ENCODE assay signal across 15 cellular contexts in genomic region chr22:30248484-30248883, GRCh38. TPM values are rescaled to one million over a fixed set of nuclear protein-coding genes. Genes with fewer than 3 reads are reported as not detected.
DNase-seq lines count a peak whose midpoint lies in the region; ATAC-seq and TF ChIP-seq lines count a peak whose summit lies in the region.
"Had no signal": no experiment of that assay in that cellular context is flagged by ENCODE, and none has a peak within 500 bp of the region (broad histone marks: within the 10 kb centered on the region; RNA-seq: fewer than 3 reads in every experiment).

No MANE protein-coding gene starts in this region.

- H3K4me3 Mint-ChIP-seq in CD4-positive, CD25-positive, alpha-beta regulatory T cell = peak overlapping the region in 1 of 4 donors; percentile 72
- peak overlapping the region; percentile 47 for H3K4me3 Mint-ChIP-seq in activated naive CD8-positive, alpha-beta T cell
- peak overlapping the region; percentile 39 for H3K4me3 Mint-ChIP-seq in natural killer cell treated with Interleukin-12 subunit alpha and Interleukin-12 subunit beta and Interleukin-15 and Interleukin-18, amount 100 ng/mL, for 72 hours

- H3K9me3 Mint-ChIP-seq in CD4-positive, CD25-positive, alpha-beta regulatory T cell = no peaks in the 10 kb centered on the region
- no peaks in the 10 kb centered on the region for H3K9me3 Mint-ChIP-seq in activated naive CD8-positive, alpha-beta T cell (ENCODE audit: low read depth)
- H3K9me3 Mint-ChIP-seq in natural killer cell treated with Interleukin-12 subunit alpha and Interleukin-12 subunit beta and Interleukin-15 and Interleukin-18, amount 100 ng/mL, for 72 hours = no peaks in the 10 kb centered on the region

- TF ChIP-seq POLR2A in upper lobe of left lung (IDR thresholded peaks at IDR 0.05) = no peak

- CTCF ChIA-PET in AG04450 (lab: Charles Lee) = interaction anchor here (0.5 to 1.2 kb wide), 2 partner anchors 9 to 140 kb away, joined by 3 read pairs; no protein-coding TSS in a partner anchor

- 68 to 77% methylated on average over 6 of the region's 6 CpGs for WGBS in upper lobe of left lung, 2 donors

- H3K27ac ChIP-seq in AG04450 (ENCODE audit: low read depth, low read length) (peak overlapping the region; percentile 21), upper lobe of left lung (peak overlapping the region in 1 of 4 donors; percentile 11)
- no peak overlapping the region for H3K27ac ChIP-seq in CD4-positive, CD25-positive, alpha-beta regulatory T cell (ENCODE audit: insufficient read depth, low read length, poor library complexity, severe bottlenecking)

- no peaks in the 10 kb centered on the region for H3K36me3 Mint-ChIP-seq in CD4-positive, CD25-positive, alpha-beta regulatory T cell
- H3K36me3 Mint-ChIP-seq in activated naive CD8-positive, alpha-beta T cell = peaks cover 3% of the 10 kb centered on the region
- no peaks in the 10 kb centered on the region for H3K36me3 Mint-ChIP-seq in natural killer cell treated with Interleukin-12 subunit alpha and Interleukin-12 subunit beta and Interleukin-15 and Interleukin-18, amount 100 ng/mL, for 72 hours

- H3K27me3 Mint-ChIP-seq in CD4-positive, CD25-positive, alpha-beta regulatory T cell = peaks cover 13% of the 10 kb centered on the region
- H3K27me3 Mint-ChIP-seq in activated naive CD8-positive, alpha-beta T cell = no peaks in the 10 kb centered on the region
- peaks cover 18 to 29% of the 10 kb centered on the region in 2 donors for H3K27me3 Mint-ChIP-seq in natural killer cell treated with Interleukin-12 subunit alpha and Interleukin-12 subunit beta and Interleukin-15 and Interleukin-18, amount 100 ng/mL, for 72 hours

- H3K27ac Mint-ChIP-seq in CD4-positive, CD25-positive, alpha-beta regulatory T cell = peak overlapping the region in 2 of 3 donors; percentile 33 to 80
- peak overlapping the region; percentile 76 for H3K27ac Mint-ChIP-seq in activated naive CD8-positive, alpha-beta T cell
- peak overlapping the region in 1 of 2 donors; percentile 40 for H3K27ac Mint-ChIP-seq in natural killer cell treated with Interleukin-12 subunit alpha and Interleukin-12 subunit beta and Interleukin-15 and Interleukin-18, amount 100 ng/mL, for 72 hours

- intact Hi-C loops in left ventricle myocardium superior (cut with micrococcal nuclease) = no loop called here

- peaks cover 11% of the 10 kb centered on the region; the same call in 1 of the 2 replicates for H3K9me3 ChIP-seq in AG04450 (ENCODE audit: control insufficient read depth, insufficient read depth, low read length)
- H3K9me3 ChIP-seq in CD4-positive, CD25-positive, alpha-beta regulatory T cell (ENCODE audit: control insufficient read depth in 2 of 2, low read length in 2 of 2) = no peaks in the 10 kb centered on the region
- no peaks in the 10 kb centered on the region for H3K9me3 ChIP-seq in upper lobe of left lung

- H3K4me3 ChIP-seq in AG04450 (ENCODE audit: low read depth, low read length) (no peak overlapping the region), upper lobe of left lung (no peak overlapping the region)
- H3K4me3 ChIP-seq in CD4-positive, CD25-positive, alpha-beta regulatory T cell (ENCODE audit: low read depth, low read length) = no peak overlapping the region

- no peak for ATAC-seq in CD4-positive, CD25-positive, alpha-beta regulatory T cell (ENCODE audit: low read depth in 2 of 2)
- ATAC-seq in natural killer cell treated with Interleukin-12 subunit alpha and Interleukin-12 subunit beta and Interleukin-15 and Interleukin-18, amount 100 ng/mL, for 72 hours = no peak
- ATAC-seq in GM19397 (IDR thresholded peaks at IDR 0.05; ENCODE audit: unreplicated experiment) (no peak), upper lobe of left lung (ENCODE audit: low FRiP score in 2 of 2) (no peak), left ventricle myocardium superior (no peak)
- ATAC-seq: activated CD4-positive, CD25-positive, alpha-beta regulatory T cell treated with anti-CD3 and anti-CD28 coated beads, Interleukin-2, amount 50 U/mL, for 24 hours had no signal

- H3K27me3 ChIP-seq in AG04450 (ENCODE audit: control insufficient read depth, insufficient read depth, low read length) (no peaks in the 10 kb centered on the region), upper lobe of left lung (peaks cover 0 to 11% (median 0%) of the 10 kb centered on the region in 4 donors)
- H3K27me3 ChIP-seq in CD4-positive, CD25-positive, alpha-beta regulatory T cell (ENCODE audit: control insufficient read depth, insufficient read depth, low read length) = no peaks in the 10 kb centered on the region

- peaks cover 25% of the 10 kb centered on the region for H3K4me1 ChIP-seq in CD4-positive, CD25-positive, alpha-beta regulatory T cell (ENCODE audit: control insufficient read depth, insufficient read depth, low read length, poor library complexity, severe bottlenecking)
- H3K4me1 ChIP-seq in upper lobe of left lung = peaks cover 27 to 52% (median 33%) of the 10 kb centered on the region in 4 donors

- TF ChIP-seq CTCF in AG04450 (IDR thresholded peaks at IDR 0.05; ENCODE audit: low read depth, low read length) (no peak), upper lobe of left lung (IDR thresholded peaks at IDR 0.05) (no peak)

- H3K36me3 ChIP-seq in CD4-positive, CD25-positive, alpha-beta regulatory T cell (ENCODE audit: control insufficient read depth, insufficient read depth, low read length) = no peaks in the 10 kb centered on the region
- H3K36me3 ChIP-seq in upper lobe of left lung = no peaks in the 10 kb centered on the region

- POLR2A ChIA-PET in AG04450 (lab: Yijun Ruan, JAX) = no interaction called here

- no peak for DNase-seq in AG04450 (ENCODE audit: low read depth, low spot score)
- no peak for DNase-seq in CD4-positive, CD25-positive, alpha-beta regulatory T cell
- no peak for DNase-seq in natural killer cell treated with Interleukin-12 subunit alpha and Interleukin-12 subunit beta and Interleukin-15 and Interleukin-18, amount 100 ng/mL, for 72 hours (ENCODE audit: low spot score)
- DNase-seq in upper lobe of left lung = no peak
- DNase-seq in left ventricle myocardium superior = no peak
- DNase-seq: GOT3; KG1; NCI-H510A; OCI-M1; stimulated activated CD4-positive, alpha-beta T cell treated with anti-CD3 and anti-CD28 coated beads, Interleukin-4, amount 100 ng/mL, for 1 hour had no signal

- peaks cover 0 to 41% (median 24%) of the 10 kb centered on the region in 4 donors for H3K4me1 Mint-ChIP-seq in CD4-positive, CD25-positive, alpha-beta regulatory T cell
- peaks cover 42% of the 10 kb centered on the region for H3K4me1 Mint-ChIP-seq in activated naive CD8-positive, alpha-beta T cell (ENCODE audit: low read depth)
- H3K4me1 Mint-ChIP-seq in natural killer cell treated with Interleukin-12 subunit alpha and Interleukin-12 subunit beta and Interleukin-15 and Interleukin-18, amount 100 ng/mL, for 72 hours (ENCODE audit: low read depth in 2 of 2) = peaks cover 30 to 42% of the 10 kb centered on the region in 2 donors

- TF ChIP-seq EP300 in upper lobe of left lung (IDR thresholded peaks at IDR 0.05) = no peak

RNA-seq across cellular contexts. Expression of gene LIF, which starts 1.9 kb away (rescaled TPM):
- polyA plus RNA-seq in AG04450 (2011; rRNA removed) = 53.9 and 121 TPM in 2 replicates
- polyA minus RNA-seq in AG04450 (2011; rRNA and poly(A)+ RNA removed) = 165 and 320 TPM in 2 replicates
- 0.96 TPM for total RNA-seq in CD4-positive, CD25-positive, alpha-beta regulatory T cell
- not detected for polyA plus RNA-seq in CD4-positive, CD25-positive, alpha-beta regulatory T cell
- 100 to 1,000 TPM in 1 of 2 donors, 10 to 100 TPM in 1; 63.3 to 125 TPM for total RNA-seq in natural killer cell treated with Interleukin-12 subunit alpha and Interleukin-12 subunit beta and Interleukin-15 and Interleukin-18, amount 100 ng/mL, for 72 hours
- total RNA-seq in upper lobe of left lung (10 to 100 TPM in 1 of 6 donors, 1 to 10 TPM in 4, under 1 TPM in 1; 0.89 to 16.9 (median 3.8) TPM), left ventricle myocardium superior (0.64 TPM)

RNA-seq across cellular contexts. Expression of gene OSM, which starts 18.2 kb away (rescaled TPM):
- not detected in 2 replicates for polyA plus RNA-seq in AG04450 (2011; rRNA removed)
- polyA minus RNA-seq in AG04450 (2011; rRNA and poly(A)+ RNA removed) = not detected in 2 replicates
- total RNA-seq in CD4-positive, CD25-positive, alpha-beta regulatory T cell = 24.0 TPM
- 1 to 10 TPM; 2.4 to 7.0 (median 4.8) TPM for polyA plus RNA-seq in CD4-positive, CD25-positive, alpha-beta regulatory T cell
- 10 to 100 TPM; 15.5 to 38.7 TPM for total RNA-seq in natural killer cell treated with Interleukin-12 subunit alpha and Interleukin-12 subunit beta and Interleukin-15 and Interleukin-18, amount 100 ng/mL, for 72 hours
- total RNA-seq in upper lobe of left lung (10 to 100 TPM in 1 of 6 donors, 1 to 10 TPM in 4, under 1 TPM in 1; 0.98 to 11.7 (median 5.1) TPM), left ventricle myocardium superior (not detected)
- total RNA-seq: epithelial cell of proximal tubule, renal cortical epithelial cell had no signal

RNA-seq across cellular contexts. Expression of gene CASTOR1, which starts 40.8 kb away (rescaled TPM):
- polyA plus RNA-seq in AG04450 (2011; rRNA removed) = 12.0 and 15.3 TPM in 2 replicates
- 5.9 and 7.2 TPM in 2 replicates for polyA minus RNA-seq in AG04450 (2011; rRNA and poly(A)+ RNA removed)
- total RNA-seq in CD4-positive, CD25-positive, alpha-beta regulatory T cell = 18.7 TPM
- polyA plus RNA-seq in CD4-positive, CD25-positive, alpha-beta regulatory T cell = 10 to 100 TPM; 10.9 to 16.4 (median 12.1) TPM
- total RNA-seq in natural killer cell treated with Interleukin-12 subunit alpha and Interleukin-12 subunit beta and Interleukin-15 and Interleukin-18, amount 100 ng/mL, for 72 hours = 1 to 10 TPM; 4.0 to 4.4 TPM
- total RNA-seq in upper lobe of left lung (10 to 100 TPM in 4 of 6 donors, 1 to 10 TPM in 2; 7.0 to 31.5 (median 22.1) TPM), left ventricle myocardium superior (7.6 TPM)
